27 cellular contexts compared by ENCODE assay signal in the genomic region with DNA sequence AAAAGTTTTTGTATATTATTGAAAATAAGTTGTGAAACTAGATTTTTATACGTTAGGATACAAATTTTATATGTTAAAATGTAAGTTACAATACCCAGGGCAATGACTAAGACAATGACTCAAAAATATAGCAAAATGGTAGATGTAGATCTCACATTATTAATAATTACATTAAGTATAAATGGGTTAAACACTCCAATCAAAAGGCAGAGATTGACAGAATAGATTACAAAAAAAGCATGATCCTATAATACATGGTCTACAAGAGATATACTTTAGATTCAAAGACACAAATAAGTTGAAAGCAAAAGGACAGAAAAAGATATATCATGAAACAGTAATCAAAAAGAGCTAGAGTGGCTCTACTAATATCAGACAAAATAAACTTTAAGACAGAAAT.
DNase-seq lines count a peak whose midpoint lies in the region; ATAC-seq, FAIRE-seq and TF ChIP-seq lines count a peak whose summit lies in the region.
"Had no signal": no experiment of that assay in that cellular context is flagged by ENCODE, and none has a peak within 500 bp of the region (broad histone marks: within the 10 kb centered on the region; RNA-seq: fewer than 3 reads in every experiment).

No MANE protein-coding gene starts in this region.

- no peak overlapping the region for H3K9ac ChIP-seq in astrocyte (ENCODE audit: low read length)
- H3K9ac ChIP-seq: BLaER1 had no signal

- H3K79me2 ChIP-seq in astrocyte (ENCODE audit: insufficient read depth, low read length) = no peaks in the 10 kb centered on the region

- TF ChIP-seq RAD21 in A549 (conservative IDR thresholded peaks at IDR 0.05 in 1 of 2, IDR thresholded peaks at IDR 0.05 in 1 of 2) = no peak

- H3K27ac Mint-ChIP-seq in astrocyte (ENCODE audit: unreplicated experiment) (no peak overlapping the region), osteocyte (ENCODE audit: unreplicated experiment) (no peak overlapping the region)
- H3K27ac Mint-ChIP-seq: CD14-positive monocyte; CD4-positive, alpha-beta memory T cell; CD4-positive, CD25-positive, alpha-beta regulatory T cell; CD8-positive, alpha-beta memory T cell had no signal

- DNase-seq in A549 (ENCODE audit: low read depth in 1 of 2, low spot score in 1 of 2) (no peak), astrocyte (ENCODE audit: low read depth) (no peak), small intestine (no peak), osteocyte (ENCODE audit: extremely low spot score, unreplicated experiment) (no peak)
- no peak for DNase-seq in activated CD4-positive, CD25-positive, alpha-beta regulatory T cell (lab: John Stamatoyannopoulos, UW)
- DNase-seq: ACHN; BE2C; C1 segment of cervical spinal cord; CD4-positive, alpha-beta memory T cell; CD4-positive, CD25-positive, alpha-beta regulatory T cell; CD8-positive, alpha-beta memory T cell; COR-L47; DMS 273 treated with DMSO at 0.1 percent for 48 hours; DMS153; DMS53; DMS79; DND-41; EL; GDM1 had no signal

- H3K9me3 Mint-ChIP-seq in astrocyte (ENCODE audit: unreplicated experiment) = no peaks in the 10 kb centered on the region
- peaks cover 39% of the 10 kb centered on the region for H3K9me3 Mint-ChIP-seq in osteocyte (ENCODE audit: unreplicated experiment)

- H3K27ac ChIP-seq in A549 = no peak overlapping the region
- no peak overlapping the region for H3K27ac ChIP-seq in astrocyte (ENCODE audit: low read depth, low read length)
- no peak overlapping the region for H3K27ac ChIP-seq in small intestine (ENCODE audit: low read depth in 1 of 2, low read length in 1 of 2)
- H3K27ac ChIP-seq: 22Rv1, BLaER1 had no signal

- no peaks in the 10 kb centered on the region for H3K36me3 ChIP-seq in astrocyte (ENCODE audit: insufficient read depth, low read length)
- H3K36me3 ChIP-seq in small intestine (ENCODE audit: control insufficient read depth in 2 of 2, insufficient read depth in 2 of 2, low read length in 2 of 2) = no peaks in the 10 kb centered on the region
- H3K36me3 ChIP-seq: BE2C, BLaER1 had no signal

- H3K27me3 Mint-ChIP-seq in astrocyte (ENCODE audit: low read depth, unreplicated experiment) (peaks cover 2% of the 10 kb centered on the region), osteocyte (ENCODE audit: unreplicated experiment) (no peaks in the 10 kb centered on the region)
- H3K27me3 Mint-ChIP-seq: CD4-positive, alpha-beta memory T cell; CD4-positive, CD25-positive, alpha-beta regulatory T cell had no signal

- no peak overlapping the region for H3K4me3 ChIP-seq in A549
- no peak overlapping the region for H3K4me3 ChIP-seq in astrocyte (ENCODE audit: insufficient read depth, low read depth, low read length)
- no peak overlapping the region for H3K4me3 ChIP-seq in small intestine (ENCODE audit: low read depth in 1 of 2, low read length in 2 of 2)
- H3K4me3 ChIP-seq: BLaER1, GM12878 had no signal

- H3K9me3 ChIP-seq in A549 (peaks cover 5% of the 10 kb centered on the region), astrocyte (ENCODE audit: insufficient read depth, low read depth, low read length) (peaks cover 5% of the 10 kb centered on the region), small intestine (ENCODE audit: control insufficient read depth, low read depth) (peaks cover 1% of the 10 kb centered on the region)
- H3K9me3 ChIP-seq: BE2C had no signal

- H3K4me1 Mint-ChIP-seq in astrocyte (ENCODE audit: low read depth, unreplicated experiment) = no peaks in the 10 kb centered on the region
- no peaks in the 10 kb centered on the region for H3K4me1 Mint-ChIP-seq in osteocyte (ENCODE audit: unreplicated experiment)
- H3K4me1 Mint-ChIP-seq: CD14-positive monocyte; CD4-positive, alpha-beta memory T cell; CD4-positive, CD25-positive, alpha-beta regulatory T cell; CD8-positive, alpha-beta memory T cell had no signal

- no peak for TF ChIP-seq POLR2A in A549 (IDR thresholded peaks at IDR 0.05; ENCODE audit: low read length)

- CTCF ChIA-PET in A549 (lab: Yijun Ruan, JAX) = no interaction called here

- no peaks in the 10 kb centered on the region for H4K20me1 ChIP-seq in astrocyte (ENCODE audit: insufficient read depth, low read length)
- H4K20me1 ChIP-seq: BLaER1 had no signal

- ATAC-seq in A549 = no peak
- ATAC-seq in HG03196 (IDR thresholded peaks at IDR 0.05; ENCODE audit: unreplicated experiment) = no peak
- ATAC-seq: GM12878 had no signal

- TF ChIP-seq EP300 in A549 (IDR thresholded peaks at IDR 0.05) = no peak

- no peak overlapping the region for H3K4me3 Mint-ChIP-seq in astrocyte (ENCODE audit: unreplicated experiment)
- no peak overlapping the region for H3K4me3 Mint-ChIP-seq in osteocyte (ENCODE audit: unreplicated experiment)
- H3K4me3 Mint-ChIP-seq: CD14-positive monocyte; CD4-positive, alpha-beta memory T cell; CD4-positive, CD25-positive, alpha-beta regulatory T cell; CD8-positive, alpha-beta memory T cell had no signal

- 0% methylated on average over 1 of the region's 1 CpG for WGBS in A549 (ENCODE audit: missing lambda C conversion rate)
- WGBS in small intestine, 3 donors = 59 to 90% (median 85%) methylated on average over 1 of the region's 1 CpG

- no peak overlapping the region for H2AFZ ChIP-seq in astrocyte (ENCODE audit: low read depth, low read length)

- no peaks in the 10 kb centered on the region for H3K4me1 ChIP-seq in A549
- no peaks in the 10 kb centered on the region for H3K4me1 ChIP-seq in astrocyte (ENCODE audit: insufficient read depth, low read length)
- H3K4me1 ChIP-seq in small intestine (ENCODE audit: control insufficient read depth in 2 of 2, insufficient read depth in 1 of 2, low read depth in 1 of 2, low read length in 1 of 2) = no peaks in the 10 kb centered on the region
- H3K4me1 ChIP-seq: BE2C, BLaER1 had no signal

- no peak for TF ChIP-seq CTCF in A549 (IDR thresholded peaks at IDR 0.05)
- no peak for TF ChIP-seq CTCF in astrocyte (IDR thresholded peaks at IDR 0.05; ENCODE audit: insufficient read depth, low read depth, low read length)
- TF ChIP-seq CTCF in osteocyte (IDR thresholded peaks at IDR 0.05) = no peak

- H3K4me2 ChIP-seq in A549 = no peak overlapping the region
- no peak overlapping the region for H3K4me2 ChIP-seq in astrocyte (ENCODE audit: low read length)
- H3K4me2 ChIP-seq: BLaER1 had no signal

- H3K27me3 ChIP-seq in astrocyte (ENCODE audit: insufficient read depth, low read length) (no peaks in the 10 kb centered on the region), small intestine (ENCODE audit: control insufficient read depth in 2 of 2, insufficient read depth in 2 of 2, low read length in 2 of 2) (no peaks in the 10 kb centered on the region)
- H3K27me3 ChIP-seq: BE2C had no signal

- H3K36me3 Mint-ChIP-seq in astrocyte (ENCODE audit: low read depth, unreplicated experiment) (no peaks in the 10 kb centered on the region), osteocyte (ENCODE audit: unreplicated experiment) (no peaks in the 10 kb centered on the region)
- H3K36me3 Mint-ChIP-seq: CD14-positive monocyte; CD4-positive, CD25-positive, alpha-beta regulatory T cell; CD8-positive, alpha-beta memory T cell had no signal

- POLR2A ChIA-PET in A549 (lab: Yijun Ruan, JAX) = no interaction called here

- FAIRE-seq in A549 (lab: Jason Lieb, UNC) (peak; percentile 43), astrocyte (lab: Jason Lieb, UNC) (peak; percentile 88), colon (lab: Jason Lieb, UNC) (peak; percentile 85), small intestine (lab: Jason Lieb, UNC) (peak; percentile 62)
- FAIRE-seq: GM12878, GM12892, GM18507 had no signal

TF ChIP-seq in A549, 52 proteins besides CTCF, POLR2A, EP300 and RAD21:
- TF ChIP-seq HDAC2 (IDR thresholded peaks at IDR 0.05) (no peak), NFE2L2 (conservative IDR thresholded peaks at IDR 0.05; ENCODE audit: low read length) (no peak), ZC3H11A (IDR thresholded peaks at IDR 0.05) (no peak), RFX5 (IDR thresholded peaks at IDR 0.05) (no peak), HOXB5 (CRISPR knock-in tag; IDR thresholded peaks at IDR 0.05) (no peak), POLR2AphosphoS2 (conservative IDR thresholded peaks at IDR 0.05; ENCODE audit: low read length) (no peak)
TF ChIP-seq in A549: peak in this region for 0.
